ENCODE assay signal across 10 cellular contexts in the genomic region with DNA sequence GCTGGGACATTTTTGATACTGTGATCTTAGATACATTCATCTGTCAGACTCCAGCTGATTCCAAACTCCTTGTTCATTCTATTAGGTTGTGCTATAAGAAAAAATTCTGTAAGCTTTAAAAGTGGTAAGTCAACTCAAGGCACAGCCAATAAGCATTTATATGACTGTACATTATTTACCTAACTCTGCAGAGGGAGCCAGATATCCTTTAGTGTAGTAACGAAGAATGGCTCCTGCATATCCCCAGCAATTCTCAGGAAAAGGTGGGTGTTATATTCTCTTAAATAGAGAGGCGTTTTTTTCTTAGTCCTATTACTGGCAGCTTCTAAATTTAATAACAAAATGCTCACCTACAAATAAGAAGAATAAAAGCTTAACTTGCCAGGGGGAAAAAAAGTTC.
A peak's percentile ranks its signal among the peaks of the same experiment; 100 is the strongest.
DNase-seq lines count a peak whose midpoint lies in the region; ATAC-seq lines count a peak whose summit lies in the region.
"Had no signal": no experiment of that assay in that cellular context is flagged by ENCODE, and none has a peak within 500 bp of the region (broad histone marks: within the 10 kb centered on the region; RNA-seq: fewer than 3 reads in every experiment).

No MANE protein-coding gene starts in this region.

- no peak for ATAC-seq in HG03135 (IDR thresholded peaks at IDR 0.05; ENCODE audit: unreplicated experiment)
- ATAC-seq in GM21526 (IDR thresholded peaks at IDR 0.05; ENCODE audit: low FRiP score, unreplicated experiment) = no peak

- peak; percentile 4 for DNase-seq in NCI-H460 (ENCODE audit: extremely low read depth, low read depth)
- peak; percentile 1 for DNase-seq in SW480 (ENCODE audit: low spot score)
- DNase-seq in fibroblast of peridontal ligament (ENCODE audit: extremely low read depth) = peak; percentile 10
- DNase-seq in NOMO-1 treated with dmso at 0.1 percent for 144 hours (lab: John Stamatoyannopoulos, UW; ENCODE audit: unreplicated experiment) = no peak
- DNase-seq: AML-193; Caco-2; CD8-positive, alpha-beta memory T cell; GOT3 had no signal
